Comparison of ENCODE assay signal across 9 cellular contexts in genomic region chr5:14108170-14108996, GRCh38. TPM values are rescaled to one million over a fixed set of nuclear protein-coding genes. Genes with fewer than 3 reads are reported as not detected.
A peak's percentile ranks its signal among the peaks of the same experiment; 100 is the strongest.
DNase-seq lines count a peak whose midpoint lies in the region; ATAC-seq lines count a peak whose summit lies in the region.
"Had no signal": no experiment of that assay in that cellular context is flagged by ENCODE, and none has a peak within 500 bp of the region (broad histone marks: within the 10 kb centered on the region; RNA-seq: fewer than 3 reads in every experiment).

No MANE protein-coding gene starts in this region.

- H3K9me3 Mint-ChIP-seq in activated CD8-positive, alpha-beta T cell treated with anti-CD3 and anti-CD28 coated beads, Interleukin-2, amount 10 ng/mL, durations not matched to agents 7 days and 5 days (ENCODE audit: insufficient read depth) = no peaks in the 10 kb centered on the region
- H3K9me3 Mint-ChIP-seq: activated naive CD4-positive, alpha-beta T cell treated with anti-CD3 and anti-CD28 coated beads, Interleukin-2, amount 50 U/mL, for 24 hours had no signal

- no peak overlapping the region for H3K4me3 Mint-ChIP-seq in activated CD8-positive, alpha-beta T cell treated with anti-CD3 and anti-CD28 coated beads, Interleukin-2, amount 10 ng/mL, durations not matched to agents 7 days and 5 days
- H3K4me3 Mint-ChIP-seq: activated naive CD4-positive, alpha-beta T cell treated with anti-CD3 and anti-CD28 coated beads, Interleukin-2, amount 50 U/mL, for 24 hours had no signal

- peak; percentile 62 for ATAC-seq in GM18870 (IDR thresholded peaks at IDR 0.05; ENCODE audit: unreplicated experiment)
- peak; percentile 56 for ATAC-seq in HG03064 (IDR thresholded peaks at IDR 0.05; ENCODE audit: low read depth, unreplicated experiment)
- peak; percentile 42 for ATAC-seq in activated CD8-positive, alpha-beta T cell treated with anti-CD3 and anti-CD28 coated beads, Interleukin-2, amount 10 ng/mL, durations not matched to agents 7 days and 5 days

- H3K27me3 Mint-ChIP-seq in activated CD8-positive, alpha-beta T cell treated with anti-CD3 and anti-CD28 coated beads, Interleukin-2, amount 10 ng/mL, durations not matched to agents 7 days and 5 days (ENCODE audit: low read depth) = peaks cover 7% of the 10 kb centered on the region

- no peak overlapping the region for H3K27ac Mint-ChIP-seq in activated CD8-positive, alpha-beta T cell treated with anti-CD3 and anti-CD28 coated beads, Interleukin-2, amount 10 ng/mL, durations not matched to agents 7 days and 5 days
- H3K27ac Mint-ChIP-seq: activated naive CD4-positive, alpha-beta T cell treated with anti-CD3 and anti-CD28 coated beads, Interleukin-2, amount 50 U/mL, for 24 hours had no signal

- peaks cover 10% of the 10 kb centered on the region for H3K4me1 Mint-ChIP-seq in activated CD8-positive, alpha-beta T cell treated with anti-CD3 and anti-CD28 coated beads, Interleukin-2, amount 10 ng/mL, durations not matched to agents 7 days and 5 days (ENCODE audit: low read depth)

- DNase-seq in COLO668 (lab: John Stamatoyannopoulos, UW; ENCODE audit: unreplicated experiment) (peak; percentile 35), NCI-H2029 treated with DMSO at 0.1 percent for 48 hours (lab: John Stamatoyannopoulos, UW) (peak; percentile 74), germinal center (ENCODE audit: low spot score) (peak; percentile 79), nucleus accumbens (lab: John Stamatoyannopoulos, UW) (peak in 31 of 56 donors; percentile 1 to 58 (median 13)), DMS79 (lab: John Stamatoyannopoulos, UW) (no peak)
- peak; percentile 51 for DNase-seq in activated CD8-positive, alpha-beta T cell treated with anti-CD3 and anti-CD28 coated beads, Interleukin-2, amount 10 ng/mL, durations not matched to agents 7 days and 5 days

- CTCF ChIA-PET in activated CD8-positive, alpha-beta T cell treated with anti-CD3 and anti-CD28 coated beads, Interleukin-2, amount 10 ng/mL, durations not matched to agents 7 days and 5 days (lab: Charles Lee) = interaction anchor here (0.8 to 2.4 kb wide), 5 partner anchors 12 to 162 kb away, joined by 3 to 9 read pairs (median 3); no protein-coding TSS in a partner anchor

- POLR2A ChIA-PET in activated CD8-positive, alpha-beta T cell treated with anti-CD3 and anti-CD28 coated beads, Interleukin-2, amount 10 ng/mL, durations not matched to agents 7 days and 5 days (lab: Charles Lee) = no interaction called here

- no peaks in the 10 kb centered on the region for H3K36me3 Mint-ChIP-seq in activated CD8-positive, alpha-beta T cell treated with anti-CD3 and anti-CD28 coated beads, Interleukin-2, amount 10 ng/mL, durations not matched to agents 7 days and 5 days (ENCODE audit: low read depth)
- H3K36me3 Mint-ChIP-seq: activated naive CD4-positive, alpha-beta T cell treated with anti-CD3 and anti-CD28 coated beads, Interleukin-2, amount 50 U/mL, for 24 hours had no signal

RNA-seq across cellular contexts. Expression of gene TRIO, which starts 34.8 kb away (rescaled TPM):
- 1 to 10 TPM; 3.5 to 6.6 TPM for total RNA-seq in activated CD8-positive, alpha-beta T cell treated with anti-CD3 and anti-CD28 coated beads, Interleukin-2, amount 10 ng/mL, durations not matched to agents 7 days and 5 days
